In the genomic region with DNA sequence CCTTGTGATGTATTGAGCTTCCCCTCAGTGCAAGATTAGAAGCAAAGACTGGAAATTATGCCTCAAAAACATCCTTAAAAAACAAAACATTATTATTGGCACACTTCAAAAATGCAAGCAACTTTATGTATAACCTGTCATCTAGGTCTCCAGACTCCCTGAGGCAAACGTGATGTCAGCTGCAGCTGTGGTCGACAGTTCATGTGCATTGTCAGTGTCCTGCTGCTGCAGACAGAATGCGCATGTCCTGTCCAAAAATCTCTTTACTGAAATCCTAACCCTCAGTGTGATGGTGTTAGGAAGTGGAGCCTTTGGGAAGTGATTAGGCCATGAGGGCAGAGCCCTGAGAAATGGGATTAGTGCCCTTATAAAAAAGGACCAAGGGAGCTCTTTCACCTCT, we compare ENCODE assay signal across 21 cellular contexts.
DNase-seq lines count a peak whose midpoint lies in the region; ATAC-seq, FAIRE-seq and TF ChIP-seq lines count a peak whose summit lies in the region.
"Had no signal": no experiment of that assay in that cellular context is flagged by ENCODE, and none has a peak within 500 bp of the region (broad histone marks: within the 10 kb centered on the region; RNA-seq: fewer than 3 reads in every experiment).

No MANE protein-coding gene starts in this region.

- DNase-seq in NCI-H82 (lab: John Stamatoyannopoulos, UW) (peak; percentile 24), NCI-H82 treated with DMSO at 0.1 percent for 48 hours (lab: John Stamatoyannopoulos, UW; ENCODE audit: unreplicated experiment) (no peak), bronchial epithelial cell (ENCODE audit: low read depth) (peak; percentile 8), mesothelial cell of epicardium (ENCODE audit: low spot score in 2 of 2, unreplicated experiment in 2 of 2) (no peak), NOMO-1 treated with DMSO at 0.1 percent for 48 hours (lab: John Stamatoyannopoulos, UW; ENCODE audit: unreplicated experiment) (no peak), NCI-H2029 (lab: John Stamatoyannopoulos, UW) (no peak)
- DNase-seq: AML-193; Caco-2; Calu3; CD4-positive, alpha-beta T cell; CD8-positive, alpha-beta T cell; DMS79 treated with DMSO at 0.1 percent for 48 hours; GF-D8 had no signal

- no peaks in the 10 kb centered on the region for H3K36me3 ChIP-seq in bronchial epithelial cell (ENCODE audit: control insufficient read depth, insufficient read depth, low read length)
- H3K36me3 ChIP-seq: BLaER1 treated with 17β-estradiol and CSF1 and Interleukin-3, amounts not matched to agents 10 nM and 100 nM had no signal

- peak overlapping the region; percentile 10 for H3K27ac Mint-ChIP-seq in mesothelial cell of epicardium
- H3K27ac Mint-ChIP-seq: B cell; CD4-positive, alpha-beta T cell; CD8-positive, alpha-beta T cell had no signal

- no peak for TF ChIP-seq CTCF in bronchial epithelial cell (IDR thresholded peaks at IDR 0.05; ENCODE audit: insufficient read depth, low read length, severe bottlenecking)
- no peak for TF ChIP-seq CTCF in mesothelial cell of epicardium (IDR thresholded peaks at IDR 0.05; ENCODE audit: unreplicated experiment)

- no peak overlapping the region for H3K4me3 ChIP-seq in bronchial epithelial cell (ENCODE audit: low read depth, low read length)
- H3K4me3 ChIP-seq: A549; BLaER1 treated with 17β-estradiol and CSF1 and Interleukin-3, amounts not matched to agents 10 nM and 100 nM had no signal

- H3K27me3 ChIP-seq in bronchial epithelial cell (ENCODE audit: control insufficient read depth, insufficient read depth, low read length): no peaks in the 10 kb centered on the region
- H3K27me3 ChIP-seq: BLaER1 treated with 17β-estradiol and CSF1 and Interleukin-3, amounts not matched to agents 10 nM and 100 nM had no signal

- no peaks in the 10 kb centered on the region for H3K9me3 Mint-ChIP-seq in mesothelial cell of epicardium
- H3K9me3 Mint-ChIP-seq: CD4-positive, alpha-beta T cell; CD8-positive, alpha-beta T cell had no signal

- ATAC-seq in HG02798 (IDR thresholded peaks at IDR 0.05; ENCODE audit: poor library complexity, unreplicated experiment): no peak
- ATAC-seq: A549; CD8-positive, alpha-beta T cell had no signal

- H3K4me3 Mint-ChIP-seq in mesothelial cell of epicardium: no peak overlapping the region
- H3K4me3 Mint-ChIP-seq: B cell; CD4-positive, alpha-beta T cell; CD8-positive, alpha-beta T cell had no signal

- peaks cover 32% of the 10 kb centered on the region for H3K4me1 Mint-ChIP-seq in mesothelial cell of epicardium
- H3K4me1 Mint-ChIP-seq: B cell had no signal

- no peaks in the 10 kb centered on the region for H3K27me3 Mint-ChIP-seq in mesothelial cell of epicardium (ENCODE audit: low read depth)

- no peaks in the 10 kb centered on the region for H3K36me3 Mint-ChIP-seq in mesothelial cell of epicardium
- H3K36me3 Mint-ChIP-seq: CD8-positive, alpha-beta T cell had no signal

- no peak for FAIRE-seq in bronchial epithelial cell (lab: Jason Lieb, UNC)
- FAIRE-seq: A549, D721Med, G401.6, GM12891, GM19239 had no signal

Comparison
In these comparisons a context has a peak if more than half of its experiments do, and no peak if none do; other contexts are left out.
1. DNase-seq: peak in NCI-H82 (single experiment) and bronchial epithelial cell (single experiment); none in NCI-H82 treated with DMSO at 0.1 percent for 48 hours (single experiment), mesothelial cell of epicardium (0 of 2), NOMO-1 treated with DMSO at 0.1 percent for 48 hours (single experiment) and NCI-H2029 (single experiment).